Comparison of ENCODE assay signal across 23 cellular contexts in genomic region chr2:238505892-238506280, GRCh38.
DNase-seq lines count a peak whose midpoint lies in the region; ATAC-seq, FAIRE-seq and TF ChIP-seq lines count a peak whose summit lies in the region.
"Had no signal": no experiment of that assay in that cellular context is flagged by ENCODE, and none has a peak within 500 bp of the region (broad histone marks: within the 10 kb centered on the region; RNA-seq: fewer than 3 reads in every experiment).

No MANE protein-coding gene starts in this region.

- H2AFZ ChIP-seq in HepG2 (ENCODE audit: low read length): no peak overlapping the region
- no peak overlapping the region for H2AFZ ChIP-seq in astrocyte (ENCODE audit: low read depth, low read length)
- H2AFZ ChIP-seq: PC-9 had no signal

- TF ChIP-seq EP300 in HepG2 (IDR thresholded peaks at IDR 0.05; ENCODE audit: low read depth in 2 of 2, low read length in 2 of 2) (no peak), HepG2 (CRISPR knock-in tag; IDR thresholded peaks at IDR 0.05; ENCODE audit: borderline replicate concordance) (no peak)

- 73% methylated on average over 9 of the region's 9 CpGs for WGBS in HepG2 (ENCODE audit: low lambda C conversion rate)
- WGBS in right lobe of liver (ENCODE audit: insufficient coverage, low coverage, low lambda C conversion rate, missing lambda C conversion rate): 40% methylated on average over 1 of the region's 9 CpGs

- in situ Hi-C loops in HepG2 (cut with HindIII; ENCODE audit: extremely low pct_ligation_motif_present, low pct_unique_long_range_greater_than_20kb): no loop called here

- no peaks in the 10 kb centered on the region for H3K36me3 Mint-ChIP-seq in astrocyte (ENCODE audit: low read depth, unreplicated experiment)

- no peak for TF ChIP-seq CTCF in HepG2 (CRISPR knock-in tag; IDR thresholded peaks at IDR 0.05)
- no peak for TF ChIP-seq CTCF in right lobe of liver (IDR thresholded peaks at IDR 0.05)
- no peak for TF ChIP-seq CTCF in astrocyte (IDR thresholded peaks at IDR 0.05; ENCODE audit: insufficient read depth, low read depth, low read length)
- no peak for TF ChIP-seq CTCF in coronary artery (IDR thresholded peaks at IDR 0.05)

- ATAC-seq in HepG2 (no peak), right lobe of liver (no peak), sciatic nerve (no peak)

- H3K79me2 ChIP-seq in HepG2 (ENCODE audit: insufficient read depth, low read length): no peaks in the 10 kb centered on the region
- no peaks in the 10 kb centered on the region for H3K79me2 ChIP-seq in astrocyte (ENCODE audit: insufficient read depth, low read length)

- H3K4me1 ChIP-seq in HepG2 (ENCODE audit: insufficient read depth, low read length): peaks cover 44% of the 10 kb centered on the region
- H3K4me1 ChIP-seq in right lobe of liver: no peaks in the 10 kb centered on the region
- peaks cover 12% of the 10 kb centered on the region for H3K4me1 ChIP-seq in astrocyte (ENCODE audit: insufficient read depth, low read length)
- H3K4me1 ChIP-seq: BE2C had no signal

- H3K27me3 ChIP-seq in HepG2 (ENCODE audit: control insufficient read depth in 1 of 2, insufficient read depth in 2 of 2, low read length in 2 of 2) (no peaks in the 10 kb centered on the region), right lobe of liver (no peaks in the 10 kb centered on the region), astrocyte (ENCODE audit: insufficient read depth, low read length) (no peaks in the 10 kb centered on the region)
- H3K27me3 ChIP-seq: MG63 had no signal

- no peaks in the 10 kb centered on the region for H3K9me3 ChIP-seq in HepG2 (ENCODE audit: low read length)
- H3K9me3 ChIP-seq in right lobe of liver: no peaks in the 10 kb centered on the region
- peaks cover 4% of the 10 kb centered on the region for H3K9me3 ChIP-seq in astrocyte (ENCODE audit: insufficient read depth, low read depth, low read length)
- H3K9me3 ChIP-seq: BE2C, MG63, SK-N-SH had no signal

- peaks cover 7% of the 10 kb centered on the region for H3K9me3 Mint-ChIP-seq in astrocyte (ENCODE audit: unreplicated experiment)
- H3K9me3 Mint-ChIP-seq: CD4-positive, alpha-beta T cell had no signal

- BruUV-seq in HepG2 (replicated peaks; lab: Mats Ljungman, UMichigan): no TSS peak

- no peaks in the 10 kb centered on the region for H3K4me1 Mint-ChIP-seq in astrocyte (ENCODE audit: low read depth, unreplicated experiment)

- H3K4me3 ChIP-seq in HepG2 (replicated peaks in 1 of 3; ENCODE audit: insufficient read depth in 1 of 3, low read depth in 2 of 3, low read length in 3 of 3): no peak overlapping the region
- no peak overlapping the region for H3K4me3 ChIP-seq in right lobe of liver
- no peak overlapping the region for H3K4me3 ChIP-seq in astrocyte (ENCODE audit: insufficient read depth, low read depth, low read length)
- no peak overlapping the region for H3K4me3 ChIP-seq in coronary artery
- H3K4me3 ChIP-seq: MG63, PC-9 had no signal

- H4K20me1 ChIP-seq in HepG2 (ENCODE audit: insufficient read depth, low read length): no peaks in the 10 kb centered on the region
- H4K20me1 ChIP-seq in astrocyte (ENCODE audit: insufficient read depth, low read length): no peaks in the 10 kb centered on the region

- FAIRE-seq in HepG2 (lab: Jason Lieb, UNC) (no peak), astrocyte (lab: Jason Lieb, UNC) (no peak)
- FAIRE-seq: GM12891 had no signal

- DNase-seq in HepG2 (ENCODE audit: low spot score): no peak
- DNase-seq in right lobe of liver: no peak
- DNase-seq in astrocyte (ENCODE audit: low read depth): no peak
- DNase-seq in sciatic nerve (ENCODE audit: low spot score): peak; percentile 42
- no peak for DNase-seq in amniotic stem cell (lab: John Stamatoyannopoulos, UW)
- no peak for DNase-seq in hippocampal formation (lab: John Stamatoyannopoulos, UW)
- no peak for DNase-seq in coronary artery (ENCODE audit: low spot score)
- DNase-seq: BE2C, COR-L47, DMS 273 treated with DMSO at 0.1 percent for 48 hours, DMS79 treated with DMSO at 0.1 percent for 48 hours, Kasumi-1, MG63, NCI-H1417, NCI-H187, NCI-H2107, NCI-H748 treated with DMSO at 0.1 percent for 48 hours, SIG-M5, SK-N-SH had no signal

- intact Hi-C loops in HepG2 (cut with micrococcal nuclease; ENCODE audit: unreplicated experiment) (no loop called here), right lobe of liver (cut with DNase I) (no loop called here), sciatic nerve (cut with DNase I) (no loop called here)

- peak overlapping the region; percentile 41; the same call in 1 of the 2 replicates for H3K4me2 ChIP-seq in HepG2 (ENCODE audit: low read depth, low read length)
- no peak overlapping the region for H3K4me2 ChIP-seq in astrocyte (ENCODE audit: low read length)
- H3K4me2 ChIP-seq: PC-9, SK-N-SH had no signal

- H3K9ac ChIP-seq in HepG2 (ENCODE audit: insufficient read depth, low read depth, low read length) (no peak overlapping the region), astrocyte (ENCODE audit: low read length) (no peak overlapping the region)
- H3K9ac ChIP-seq: SK-N-SH had no signal

- H3K27me3 Mint-ChIP-seq in astrocyte (ENCODE audit: low read depth, unreplicated experiment): peaks cover 17% of the 10 kb centered on the region
- H3K27me3 Mint-ChIP-seq: CD4-positive, alpha-beta T cell had no signal

- TF ChIP-seq RAD21 in HepG2 (CRISPR knock-in tag; IDR thresholded peaks at IDR 0.05): no peak

- POLR2A ChIA-PET in HepG2 (lab: Yijun Ruan, JAX): no interaction called here

- CTCF ChIA-PET in HepG2 (lab: Yijun Ruan, JAX; ENCODE audit: low intra/inter-chr PET ratio, low total read pairs): no interaction called here

- TF ChIP-seq POLR2A in HepG2 (IDR thresholded peaks at IDR 0.05; ENCODE audit: insufficient read depth in 1 of 2, low read depth in 2 of 2, low read length in 2 of 2) (no peak), right lobe of liver (IDR thresholded peaks at IDR 0.05) (no peak)

- H3K36me3 ChIP-seq in HepG2 (replicated peaks in 1 of 2; ENCODE audit: control insufficient read depth in 1 of 2, insufficient read depth in 2 of 2, low read length in 2 of 2): no peaks in the 10 kb centered on the region
- no peaks in the 10 kb centered on the region for H3K36me3 ChIP-seq in right lobe of liver
- no peaks in the 10 kb centered on the region for H3K36me3 ChIP-seq in astrocyte (ENCODE audit: insufficient read depth, low read length)
- H3K36me3 ChIP-seq: BE2C, MG63 had no signal

- no peak overlapping the region for H3K4me3 Mint-ChIP-seq in astrocyte (ENCODE audit: unreplicated experiment)
- H3K4me3 Mint-ChIP-seq: CD4-positive, alpha-beta T cell had no signal

- H3K27ac Mint-ChIP-seq in astrocyte (ENCODE audit: unreplicated experiment): no peak overlapping the region
- H3K27ac Mint-ChIP-seq: CD4-positive, alpha-beta T cell had no signal

- H3K27ac ChIP-seq in HepG2 (ENCODE audit: extremely low read length, insufficient read depth, low read length) (no peak overlapping the region), right lobe of liver (no peak overlapping the region), astrocyte (ENCODE audit: low read depth, low read length) (peak overlapping the region; percentile 14), coronary artery (no peak overlapping the region)
- H3K27ac ChIP-seq: PC-9, RWPE1 had no signal

TF ChIP-seq in HepG2, 621 proteins besides CTCF, POLR2A, EP300 and RAD21:
- TF ChIP-seq ELF3 (CRISPR knock-in tag; IDR thresholded peaks at IDR 0.05) (no peak), NCOA5 (CRISPR knock-in tag; IDR thresholded peaks at IDR 0.05) (no peak)
